31 cellular contexts compared by ENCODE assay signal in the genomic region with DNA sequence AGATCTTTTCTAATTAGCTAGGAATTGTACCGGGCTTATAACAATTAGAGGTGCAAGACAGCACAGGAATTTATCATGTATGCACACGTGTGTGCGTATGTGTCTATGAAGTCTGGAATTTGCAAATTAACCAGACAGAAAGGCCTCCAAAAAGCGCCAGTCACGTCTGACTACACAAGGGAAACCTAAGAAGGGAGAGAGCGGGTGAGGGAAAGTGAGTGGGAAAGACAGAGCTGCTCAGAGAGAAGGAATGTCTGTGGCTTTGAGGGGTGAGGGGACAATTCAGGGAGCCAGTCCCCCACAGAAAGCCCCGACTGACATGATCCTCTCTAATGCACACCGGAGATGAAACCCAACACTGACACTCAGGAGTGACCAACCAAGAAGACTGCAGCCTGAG.
DNase-seq lines count a peak whose midpoint lies in the region; ATAC-seq, FAIRE-seq and TF ChIP-seq lines count a peak whose summit lies in the region.
"Had no signal": no experiment of that assay in that cellular context is flagged by ENCODE, and none has a peak within 500 bp of the region (broad histone marks: within the 10 kb centered on the region; RNA-seq: fewer than 3 reads in every experiment).

No MANE protein-coding gene starts in this region.

- H3F3A ChIP-seq in neural progenitor cell (ENCODE audit: low read depth), result no peaks in the 10 kb centered on the region

- no peaks in the 10 kb centered on the region for H3K36me3 ChIP-seq in neural progenitor cell
- no peaks in the 10 kb centered on the region for H3K36me3 ChIP-seq in HepG2 (replicated peaks in 1 of 2; ENCODE audit: control insufficient read depth in 1 of 2, insufficient read depth in 2 of 2, low read length in 2 of 2)
- H3K36me3 ChIP-seq: prostate gland had no signal

- H3K27me3 Mint-ChIP-seq in neural progenitor cell (ENCODE audit: insufficient read depth, low read depth), result no peaks in the 10 kb centered on the region
- H3K27me3 Mint-ChIP-seq: dendritic cell treated with granulocyte-macrophage colony-stimulating factor and Interleukin-4, amounts not matched to agents 40 ng/mL and 50 ng/mL, for 4 days had no signal

- TF ChIP-seq POLR2A in HepG2 (IDR thresholded peaks at IDR 0.05; ENCODE audit: insufficient read depth in 1 of 2, low read depth in 2 of 2, low read length in 2 of 2) (no peak), H54 (IDR thresholded peaks at IDR 0.05; ENCODE audit: low read depth, low read length) (no peak)

- H3K4me3 Mint-ChIP-seq in neural progenitor cell, result no peak overlapping the region
- H3K4me3 Mint-ChIP-seq: dendritic cell treated with granulocyte-macrophage colony-stimulating factor and Interleukin-4, amounts not matched to agents 40 ng/mL and 50 ng/mL, for 4 days had no signal

- peak; percentile 38 for DNase-seq in RCC 7860 (ENCODE audit: low spot score)
- DNase-seq in foreskin keratinocyte, result peak; percentile 37 to 66
- DNase-seq in neural progenitor cell (ENCODE audit: low spot score), result no peak
- DNase-seq in HCEC 1CT, result no peak
- no peak for DNase-seq in HepG2 (ENCODE audit: low spot score)
- DNase-seq in H54 (ENCODE audit: insufficient read length, low spot score), result no peak
- DNase-seq: activated CD4-positive, alpha-beta T cell treated with anti-CD3 and anti-CD28 coated beads for 4 hours; activated T-cell treated with anti-CD3 and anti-CD28 coated beads for 4 hours; Caco-2; caudate nucleus; DMS79 treated with DMSO at 0.1 percent for 48 hours; glutamatergic neuron; GM23248; HFFc6; kidney; mammary epithelial cell; NCI-H1048; NCI-H1694; NCI-H2171 treated with DMSO at 0.1 percent for 48 hours; NCI-H524 treated with DMSO at 0.1 percent for 48 hours; PC-9; SIG-M5; trophoblast cell had no signal

- ATAC-seq in foreskin keratinocyte, result peak; percentile 65
- no peak for ATAC-seq in HepG2
- ATAC-seq in GM19324 (IDR thresholded peaks at IDR 0.05; ENCODE audit: low FRiP score, unreplicated experiment), result no peak
- ATAC-seq: activated naive CD4-positive, alpha-beta T cell treated with anti-CD3 and anti-CD28 coated beads, Interleukin-2, amount 50 U/mL, for 72 hours had no signal

- H3K4me2 ChIP-seq in neural progenitor cell (no peak overlapping the region), HepG2 (ENCODE audit: low read depth, low read length) (no peak overlapping the region)
- H3K4me2 ChIP-seq: PC-9 had no signal

- no peak for FAIRE-seq in RCC 7860 (lab: Jason Lieb, UNC)
- FAIRE-seq in HepG2 (lab: Jason Lieb, UNC), result no peak
- FAIRE-seq in H54 (lab: Jason Lieb, UNC), result no peak
- FAIRE-seq: endometrium, GM18507, kidney had no signal

- H3K9me3 Mint-ChIP-seq in neural progenitor cell, result peaks cover 11% of the 10 kb centered on the region
- H3K9me3 Mint-ChIP-seq: HFFc6 had no signal

- WGBS in HepG2 (ENCODE audit: low lambda C conversion rate), result 85% methylated on average over 8 of the region's 8 CpGs

- CTCF ChIA-PET in HepG2 (lab: Yijun Ruan, JAX; ENCODE audit: low intra/inter-chr PET ratio, low total read pairs), result no interaction called here

- TF ChIP-seq RAD21 in HepG2 (CRISPR knock-in tag; IDR thresholded peaks at IDR 0.05), result no peak

- no peak overlapping the region for H3K4me3 ChIP-seq in neural progenitor cell
- H3K4me3 ChIP-seq in HepG2 (replicated peaks in 1 of 3; ENCODE audit: insufficient read depth in 1 of 3, low read depth in 2 of 3, low read length in 3 of 3), result no peak overlapping the region
- H3K4me3 ChIP-seq: GM23248, PC-9, prostate gland had no signal

- H3K4me1 ChIP-seq in foreskin keratinocyte, result no peaks in the 10 kb centered on the region
- H3K4me1 ChIP-seq in neural progenitor cell, result no peaks in the 10 kb centered on the region
- H3K4me1 ChIP-seq in HepG2 (ENCODE audit: insufficient read depth, low read length), result no peaks in the 10 kb centered on the region
- H3K4me1 ChIP-seq: Caco-2, prostate gland had no signal

- H3K79me2 ChIP-seq in neural progenitor cell (ENCODE audit: low read depth) (no peaks in the 10 kb centered on the region), HepG2 (ENCODE audit: insufficient read depth, low read length) (no peaks in the 10 kb centered on the region)

- H3K27ac Mint-ChIP-seq in neural progenitor cell, result peak overlapping the region; percentile 0
- H3K27ac Mint-ChIP-seq: activated naive CD4-positive, alpha-beta T cell treated with anti-CD3 and anti-CD28 coated beads, Interleukin-2, amount 50 U/mL, for 72 hours; dendritic cell treated with granulocyte-macrophage colony-stimulating factor and Interleukin-4, amounts not matched to agents 40 ng/mL and 50 ng/mL, for 4 days; HFFc6 had no signal

- no peaks in the 10 kb centered on the region for H3K36me3 Mint-ChIP-seq in neural progenitor cell
- H3K36me3 Mint-ChIP-seq: activated naive CD4-positive, alpha-beta T cell treated with anti-CD3 and anti-CD28 coated beads, Interleukin-2, amount 50 U/mL, for 72 hours had no signal

- in situ Hi-C loops in HepG2 (cut with HindIII; ENCODE audit: extremely low pct_ligation_motif_present, low pct_unique_long_range_greater_than_20kb), result no loop called here

- no peak overlapping the region for H2AFZ ChIP-seq in neural progenitor cell (replicated peaks)
- no peak overlapping the region for H2AFZ ChIP-seq in HepG2 (ENCODE audit: low read length)
- H2AFZ ChIP-seq: GM23248, PC-9 had no signal

- TF ChIP-seq EP300 in HepG2 (IDR thresholded peaks at IDR 0.05; ENCODE audit: low read depth in 2 of 2, low read length in 2 of 2) (no peak), HepG2 (CRISPR knock-in tag; IDR thresholded peaks at IDR 0.05; ENCODE audit: borderline replicate concordance) (no peak)

- H3K27me3 ChIP-seq in foreskin keratinocyte (no peaks in the 10 kb centered on the region), neural progenitor cell (no peaks in the 10 kb centered on the region), HepG2 (ENCODE audit: control insufficient read depth in 1 of 2, insufficient read depth in 2 of 2, low read length in 2 of 2) (no peaks in the 10 kb centered on the region)

- no peaks in the 10 kb centered on the region for H3K9me3 ChIP-seq in neural progenitor cell (ENCODE audit: low read depth)
- H3K9me3 ChIP-seq in HepG2 (ENCODE audit: low read length), result no peaks in the 10 kb centered on the region
- H3K9me3 ChIP-seq: Caco-2, prostate gland had no signal

- TF ChIP-seq CTCF in foreskin keratinocyte (conservative IDR thresholded peaks at IDR 0.05) (no peak), neural progenitor cell (IDR thresholded peaks at IDR 0.05) (no peak), HepG2 (CRISPR knock-in tag; IDR thresholded peaks at IDR 0.05) (no peak)

- H3K9ac ChIP-seq in neural progenitor cell (no peak overlapping the region), HepG2 (ENCODE audit: insufficient read depth, low read depth, low read length) (no peak overlapping the region)
- H3K9ac ChIP-seq: GM23248 had no signal

- BruUV-seq in HepG2 (replicated peaks; lab: Mats Ljungman, UMichigan), result no TSS peak

- no peaks in the 10 kb centered on the region for H4K20me1 ChIP-seq in neural progenitor cell (ENCODE audit: low read depth)
- H4K20me1 ChIP-seq in HepG2 (ENCODE audit: insufficient read depth, low read length), result no peaks in the 10 kb centered on the region

- H3K4me1 Mint-ChIP-seq in neural progenitor cell, result peaks cover 7% of the 10 kb centered on the region

- no peak overlapping the region for H3K27ac ChIP-seq in foreskin keratinocyte
- no peak overlapping the region for H3K27ac ChIP-seq in neural progenitor cell
- no peak overlapping the region for H3K27ac ChIP-seq in HepG2 (ENCODE audit: extremely low read length, insufficient read depth, low read length)
- H3K27ac ChIP-seq: C4-2B, GM23248, HL-60, PC-9, prostate gland had no signal

- POLR2A ChIA-PET in HepG2 (lab: Yijun Ruan, JAX), result no interaction called here

- intact Hi-C loops in HepG2 (cut with micrococcal nuclease; ENCODE audit: unreplicated experiment), result no loop called here

TF ChIP-seq in HepG2, 621 proteins besides CTCF, POLR2A, EP300 and RAD21 (continues in another document):
- TF ChIP-seq ZNF354B (CRISPR knock-in tag; IDR thresholded peaks at IDR 0.05) (no peak), ZNF687 (CRISPR knock-in tag; IDR thresholded peaks at IDR 0.05) (no peak), KLF11 (CRISPR knock-in tag; IDR thresholded peaks at IDR 0.05) (no peak), PTBP1 (IDR thresholded peaks at IDR 0.05; ENCODE audit: low read depth, low read length, poor library complexity, severe bottlenecking) (no peak), DNMT1 (CRISPR knock-in tag; IDR thresholded peaks at IDR 0.05) (no peak), PRPF4 (IDR thresholded peaks at IDR 0.05; ENCODE audit: low read depth, low read length, poor library complexity, severe bottlenecking) (no peak), MIER3 (CRISPR knock-in tag; IDR thresholded peaks at IDR 0.05; ENCODE audit: borderline replicate concordance) (no peak), ZNF746 (CRISPR knock-in tag; IDR thresholded peaks at IDR 0.05) (no peak), FOXO1 (CRISPR knock-in tag; IDR thresholded peaks at IDR 0.05) (no peak), SATB2 (CRISPR knock-in tag; IDR thresholded peaks at IDR 0.05) (no peak), ZSCAN9 (CRISPR knock-in tag; IDR thresholded peaks at IDR 0.05; ENCODE audit: borderline replicate concordance) (no peak)

Comparison
In these comparisons a context has a peak if more than half of its experiments do, and no peak if none do; other contexts are left out.
1. DNase-seq: peak in RCC 7860 (single experiment) and foreskin keratinocyte (2 of 2); none in neural progenitor cell (single experiment), HCEC 1CT (single experiment), HepG2 (single experiment) and H54 (single experiment).